11 cellular contexts compared by ENCODE assay signal in the genomic region with DNA sequence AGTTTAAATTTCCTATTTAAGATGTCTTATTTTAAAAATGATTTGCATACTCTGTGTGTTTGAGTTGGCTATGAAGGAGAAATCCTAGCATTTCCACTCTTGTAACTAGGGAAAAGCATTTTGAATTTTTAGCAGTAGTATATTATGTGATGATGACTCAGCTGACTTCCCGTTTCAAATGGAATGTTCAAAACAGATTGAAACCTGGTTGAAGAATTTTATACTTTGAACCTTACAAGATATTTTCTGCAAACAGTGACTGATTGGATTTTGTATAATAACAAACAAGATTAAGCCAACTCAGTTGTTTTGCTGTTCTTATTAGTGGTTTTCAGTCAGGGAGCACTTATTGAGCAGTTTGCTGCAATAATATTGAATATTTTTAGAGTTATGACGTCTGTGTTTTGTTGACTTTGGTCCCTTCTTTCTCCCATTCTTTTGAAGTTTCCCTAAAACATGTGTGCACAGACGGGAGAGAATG. TPM values are rescaled to one million over a fixed set of nuclear protein-coding genes. Genes with fewer than 3 reads are reported as not detected.
A peak's percentile ranks its signal among the peaks of the same experiment; 100 is the strongest.
DNase-seq lines count a peak whose midpoint lies in the region; ATAC-seq, FAIRE-seq and TF ChIP-seq lines count a peak whose summit lies in the region.
"Had no signal": no experiment of that assay in that cellular context is flagged by ENCODE, and none has a peak within 500 bp of the region (broad histone marks: within the 10 kb centered on the region; RNA-seq: fewer than 3 reads in every experiment).

No MANE protein-coding gene starts in this region.

- ATAC-seq in gastrocnemius medialis (no peak), HG02798 (IDR thresholded peaks at IDR 0.05; ENCODE audit: poor library complexity, unreplicated experiment) (no peak)

- no peak for FAIRE-seq in D721Med (lab: Jason Lieb, UNC)
- FAIRE-seq: GM18507 had no signal

- no peak overlapping the region for H3K9ac ChIP-seq in SU-DHL-6 (ENCODE audit: low read length)

- no peak overlapping the region for H2AFZ ChIP-seq in SU-DHL-6 (ENCODE audit: low read depth, low read length, severe bottlenecking)

- intact Hi-C loops in gastrocnemius medialis (cut with DNase I; ENCODE audit: low total_unique reads): loop anchor here (10.0 kb wide), 1 partner anchor 517 kb away; a partner anchor contains a TSS
- intact Hi-C loops in ovary (cut with DNase I): loop anchor here in 1 of 4 donors (10.0 kb wide), 1 partner anchor 47 kb away; no protein-coding TSS in a partner anchor

- H3K27me3 ChIP-seq in DOHH2 (ENCODE audit: control insufficient read depth, low read length) (no peaks in the 10 kb centered on the region), SU-DHL-6 (ENCODE audit: low read length) (no peaks in the 10 kb centered on the region), gastrocnemius medialis (no peaks in the 10 kb centered on the region), ovary (no peaks in the 10 kb centered on the region)

- peak; percentile 54 for DNase-seq in fibroblast of villous mesenchyme (ENCODE audit: low read depth)
- no peak for DNase-seq in gastrocnemius medialis
- no peak for DNase-seq in D721Med (ENCODE audit: insufficient read length, low spot score)
- no peak for DNase-seq in medulla oblongata (ENCODE audit: extremely low spot score)
- DNase-seq in ovary: no peak
- DNase-seq: activated T-cell treated with anti-CD3 and anti-CD28 coated beads, Interleukin-2, amount 50 U/mL, for 1 hour; NCI-H748 treated with DMSO at 0.1 percent for 48 hours had no signal

- H3F3A ChIP-seq in DOHH2 (ENCODE audit: control insufficient read depth, insufficient read depth): peaks cover 24% of the 10 kb centered on the region
- peaks cover 10% of the 10 kb centered on the region for H3F3A ChIP-seq in SU-DHL-6 (ENCODE audit: insufficient read depth)

- peaks cover 68% of the 10 kb centered on the region for H3K36me3 ChIP-seq in DOHH2 (ENCODE audit: control insufficient read depth, low read length)
- H3K36me3 ChIP-seq in SU-DHL-6 (ENCODE audit: low read length): peaks cover 9% of the 10 kb centered on the region
- H3K36me3 ChIP-seq in gastrocnemius medialis: peaks cover 0 to 11% of the 10 kb centered on the region in 2 donors
- H3K36me3 ChIP-seq in ovary: no peaks in the 10 kb centered on the region

- TF ChIP-seq POLR2A in gastrocnemius medialis (IDR thresholded peaks at IDR 0.05) (no peak), ovary (IDR thresholded peaks at IDR 0.05) (no peak)

- H3K4me3 ChIP-seq in DOHH2 (ENCODE audit: low read length) (no peak overlapping the region), SU-DHL-6 (ENCODE audit: insufficient read depth, low read length, poor library complexity, severe bottlenecking) (no peak overlapping the region), fibroblast of villous mesenchyme (ENCODE audit: low read depth, low read length) (no peak overlapping the region), gastrocnemius medialis (peak overlapping the region in 3 of 4 donors; percentile 8 to 23 (median 12)), ovary (no peak overlapping the region)

- in situ Hi-C loops in gastrocnemius medialis (cut with MboI; ENCODE audit: low sequenced_read_pairs in 4 of 4): no loop called here

- no peak for TF ChIP-seq CTCF in DOHH2 (IDR thresholded peaks at IDR 0.05; ENCODE audit: low read depth, low read length, poor library complexity, severe bottlenecking)
- TF ChIP-seq CTCF in SU-DHL-6 (IDR thresholded peaks at IDR 0.05; ENCODE audit: insufficient read depth, low read length, poor library complexity, severe bottlenecking): no peak
- no peak for TF ChIP-seq CTCF in fibroblast of villous mesenchyme (IDR thresholded peaks at IDR 0.05; ENCODE audit: insufficient read depth, low read depth, low read length)
- no peak for TF ChIP-seq CTCF in gastrocnemius medialis (IDR thresholded peaks at IDR 0.05 in 4 of 5, conservative IDR thresholded peaks at IDR 0.05 in 1 of 5)
- no peak for TF ChIP-seq CTCF in D721Med (IDR thresholded peaks at IDR 0.05; ENCODE audit: insufficient read depth, missing control alignments)
- no peak for TF ChIP-seq CTCF in ovary (IDR thresholded peaks at IDR 0.05)

- WGBS in ovary, 3 donors: 2 to 3% (median 3%) methylated on average over 3 of the region's 3 CpGs

- H3K79me2 ChIP-seq in DOHH2 (ENCODE audit: control insufficient read depth, low read length): peaks cover 100% of the 10 kb centered on the region
- peaks cover 100% of the 10 kb centered on the region for H3K79me2 ChIP-seq in SU-DHL-6 (ENCODE audit: insufficient read depth, low read length)

- no peak for TF ChIP-seq EP300 in ovary (IDR thresholded peaks at IDR 0.05)

- peak overlapping the region; percentile 27 for H3K4me2 ChIP-seq in DOHH2 (ENCODE audit: low read length)
- H3K4me2 ChIP-seq in SU-DHL-6 (ENCODE audit: low read depth, low read length, poor library complexity, severe bottlenecking): peak overlapping the region; percentile 24

- H4K20me1 ChIP-seq in DOHH2 (ENCODE audit: control insufficient read depth, insufficient read depth, low read depth, low read length): peaks cover 51% of the 10 kb centered on the region
- peaks cover 25% of the 10 kb centered on the region for H4K20me1 ChIP-seq in SU-DHL-6 (ENCODE audit: low read depth, low read length)

- peaks cover 76% of the 10 kb centered on the region for H3K4me1 ChIP-seq in DOHH2 (ENCODE audit: control insufficient read depth, low read length)
- H3K4me1 ChIP-seq in gastrocnemius medialis: peaks cover 89 to 98% of the 10 kb centered on the region in 2 donors
- peaks cover 31% of the 10 kb centered on the region for H3K4me1 ChIP-seq in ovary (ENCODE audit: insufficient read depth)

- no peaks in the 10 kb centered on the region for H3K9me3 ChIP-seq in DOHH2 (ENCODE audit: control insufficient read depth, insufficient read depth, low read length)
- H3K9me3 ChIP-seq in SU-DHL-6 (ENCODE audit: insufficient read depth, low read length): no peaks in the 10 kb centered on the region
- no peaks in the 10 kb centered on the region for H3K9me3 ChIP-seq in gastrocnemius medialis
- H3K9me3 ChIP-seq in ovary: no peaks in the 10 kb centered on the region

- H3K27ac ChIP-seq in DOHH2 (ENCODE audit: low read depth, low read length) (peak overlapping the region; percentile 17), SU-DHL-6 (ENCODE audit: low read depth, low read length) (no peak overlapping the region; the same call in 1 of the 2 replicates), gastrocnemius medialis (peak overlapping the region; percentile 60 to 94 (median 74)), ovary (peak overlapping the region in 1 of 2 donors; percentile 70)

- H3K9me2 ChIP-seq in DOHH2 (replicated peaks; ENCODE audit: control insufficient read depth, low read length) (no peaks in the 10 kb centered on the region), SU-DHL-6 (replicated peaks; ENCODE audit: insufficient read depth, low read length) (no peaks in the 10 kb centered on the region)

RNA-seq across cellular contexts. Expression of a gene that starts 8.0 kb away (rescaled TPM):
- total RNA-seq in fibroblast of villous mesenchyme (48.0 and 66.9 TPM in 2 replicates), gastrocnemius medialis (10 to 100 TPM; 16.9 to 26.0 (median 23.1) TPM), ovary (10 to 100 TPM; 29.0 to 80.7 (median 60.4) TPM)
- polyA plus RNA-seq in ovary: 10 to 100 TPM; 22.1 to 38.3 TPM

Comparison
In these comparisons a context has a peak if more than half of its experiments do, and no peak if none do; other contexts are left out.
1. H3K4me3 ChIP-seq: peak in gastrocnemius medialis (3 of 4); none in DOHH2 (single experiment), SU-DHL-6 (single experiment), fibroblast of villous mesenchyme (single experiment) and ovary (single experiment).